Comparison of ENCODE assay signal across 15 cellular contexts in genomic region chr4:165481458-165481857, GRCh38.
DNase-seq lines count a peak whose midpoint lies in the region; ATAC-seq, FAIRE-seq and TF ChIP-seq lines count a peak whose summit lies in the region.
"Had no signal": no experiment of that assay in that cellular context is flagged by ENCODE, and none has a peak within 500 bp of the region (broad histone marks: within the 10 kb centered on the region; RNA-seq: fewer than 3 reads in every experiment).

No MANE protein-coding gene starts in this region.

- no peak for TF ChIP-seq EP300 in K562 (IDR thresholded peaks at IDR 0.05; ENCODE audit: low read length)
- TF ChIP-seq EP300 in gastroesophageal sphincter (IDR thresholded peaks at IDR 0.05) = no peak

- H3K4me3 ChIP-seq in adipocyte (ENCODE audit: low read length) = no peak overlapping the region
- H3K4me3 ChIP-seq in K562 = no peak overlapping the region
- H3K4me3 ChIP-seq in fibroblast of pulmonary artery (replicated peaks; ENCODE audit: low read depth, low read length) = no peak overlapping the region
- H3K4me3 ChIP-seq in gastroesophageal sphincter = no peak overlapping the region
- H3K4me3 ChIP-seq: BLaER1 treated with 17β-estradiol and CSF1 and Interleukin-3, amounts not matched to agents 10 nM and 100 nM; GM12878; GM23338 had no signal

- no peak for FAIRE-seq in K562 (lab: Jason Lieb, UNC)
- FAIRE-seq: GM12878, GM18507 had no signal

- in situ Hi-C loops in K562 (cut with MboI) = no loop called here

- TF ChIP-seq CTCF in K562 (IDR thresholded peaks at IDR 0.05 in 2 of 3, conservative IDR thresholded peaks at IDR 0.05 in 1 of 3; ENCODE audit: insufficient read depth in 2 of 3, low read depth in 1 of 3, low read length in 3 of 3) = no peak
- TF ChIP-seq CTCF in fibroblast of pulmonary artery (IDR thresholded peaks at IDR 0.05; ENCODE audit: low read length, missing control alignments) = no peak
- TF ChIP-seq CTCF in gastroesophageal sphincter (IDR thresholded peaks at IDR 0.05) = no peak

- H3K9me1 ChIP-seq in K562 (ENCODE audit: control insufficient read depth, insufficient read depth, low read length) = no peaks in the 10 kb centered on the region

- no peak for ATAC-seq in K562
- ATAC-seq in HG02623 (IDR thresholded peaks at IDR 0.05; ENCODE audit: unreplicated experiment) = no peak
- ATAC-seq in gastroesophageal sphincter = no peak
- ATAC-seq: GM12878, GM23338 had no signal

- H3K9ac ChIP-seq in adipocyte (ENCODE audit: low read length) (no peak overlapping the region), K562 (ENCODE audit: insufficient read depth in 1 of 2, low read depth in 2 of 2, low read length in 2 of 2) (no peak overlapping the region)
- H3K9ac ChIP-seq: BLaER1 treated with 17β-estradiol and CSF1 and Interleukin-3, amounts not matched to agents 10 nM and 100 nM had no signal

- peaks cover 4% of the 10 kb centered on the region for H3K4me1 ChIP-seq in adipocyte (ENCODE audit: control insufficient read depth, insufficient read depth, low read length)
- peaks cover 3 to 13% of the 10 kb centered on the region in 2 experiments; a peak in 3 of 5 replicates for H3K4me1 ChIP-seq in K562 (replicated peaks in 1 of 2; ENCODE audit: control insufficient read depth in 2 of 2, insufficient read depth in 2 of 2, low read length in 2 of 2)
- H3K4me1 ChIP-seq in gastroesophageal sphincter = peaks cover 0 to 18% (median 0%) of the 10 kb centered on the region in 3 donors
- H3K4me1 ChIP-seq: BLaER1 treated with 17β-estradiol and CSF1 and Interleukin-3, amounts not matched to agents 10 nM and 100 nM had no signal

- POLR2A ChIA-PET in K562 (lab: Yijun Ruan, JAX) = no interaction called here

- CTCF ChIA-PET in K562 (lab: Yijun Ruan, JAX; ENCODE audit: low intra/inter-chr PET ratio) = no interaction called here

- intact Hi-C loops in K562 (cut with micrococcal nuclease) = no loop called here

- no peaks in the 10 kb centered on the region for H4K20me1 ChIP-seq in K562 (replicated peaks; ENCODE audit: control insufficient read depth, insufficient read depth, low read length)
- H4K20me1 ChIP-seq: BLaER1 treated with 17β-estradiol and CSF1 and Interleukin-3, amounts not matched to agents 10 nM and 100 nM had no signal

- 0 out of 2 replicates have a peak overlapping the region, but pooled peaks have one; percentile 5 for H2AFZ ChIP-seq in K562 (ENCODE audit: low read depth, low read length)
- H2AFZ ChIP-seq: GM23338 had no signal

- H3K9me3 ChIP-seq in adipocyte (ENCODE audit: control insufficient read depth, low read length) (no peaks in the 10 kb centered on the region), K562 (replicated peaks; ENCODE audit: control insufficient read depth, insufficient read depth, low read depth, low read length) (no peaks in the 10 kb centered on the region), gastroesophageal sphincter (no peaks in the 10 kb centered on the region)

- BruUV-seq in K562 (replicated peaks; lab: Mats Ljungman, UMichigan) = no TSS peak

- H3K27me3 ChIP-seq in adipocyte (replicated peaks; ENCODE audit: control insufficient read depth, insufficient read depth, low read length) (no peaks in the 10 kb centered on the region), K562 (ENCODE audit: control insufficient read depth in 2 of 2, insufficient read depth in 2 of 2, low read length in 2 of 2) (no peaks in the 10 kb centered on the region), gastroesophageal sphincter (no peaks in the 10 kb centered on the region)
- H3K27me3 ChIP-seq: BLaER1 treated with 17β-estradiol and CSF1 and Interleukin-3, amounts not matched to agents 10 nM and 100 nM had no signal

- H3K4me2 ChIP-seq in K562 (ENCODE audit: insufficient read depth, low read length) = no peak overlapping the region
- H3K4me2 ChIP-seq: BLaER1 treated with 17β-estradiol and CSF1 and Interleukin-3, amounts not matched to agents 10 nM and 100 nM; GM23338 had no signal

- no peak overlapping the region for H3K27ac ChIP-seq in K562 (ENCODE audit: extremely low read depth, low read depth, low read length)
- H3K27ac ChIP-seq in gastroesophageal sphincter = no peak overlapping the region
- H3K27ac ChIP-seq: BLaER1 treated with 17β-estradiol and CSF1 and Interleukin-3, amounts not matched to agents 10 nM and 100 nM had no signal

- H3K36me3 ChIP-seq in adipocyte (ENCODE audit: control insufficient read depth, insufficient read depth, low read length, severe bottlenecking) (no peaks in the 10 kb centered on the region), K562 (ENCODE audit: control insufficient read depth, insufficient read depth, low read length) (no peaks in the 10 kb centered on the region), gastroesophageal sphincter (no peaks in the 10 kb centered on the region)
- H3K36me3 ChIP-seq: BLaER1 treated with 17β-estradiol and CSF1 and Interleukin-3, amounts not matched to agents 10 nM and 100 nM had no signal

- DNase-seq in adipocyte (ENCODE audit: low read depth) = peak; percentile 71
- no peak for DNase-seq in K562 (ENCODE audit: extremely low read depth in 1 of 4, low spot score in 3 of 4)
- DNase-seq in fibroblast of pulmonary artery (ENCODE audit: low read depth) = peak; percentile 17
- DNase-seq in stromal cell of bone marrow (ENCODE audit: low read depth) = peak; percentile 17
- DNase-seq in NCI-H226 = no peak
- DNase-seq: ACHN; CD4-positive, CD25-positive, alpha-beta regulatory T cell; DMS 273 treated with DMSO at 0.1 percent for 48 hours; H7 had no signal

- TF ChIP-seq POLR2A in K562 (conservative IDR thresholded peaks at IDR 0.05) (no peak), gastroesophageal sphincter (IDR thresholded peaks at IDR 0.05) (no peak)

- H3K79me2 ChIP-seq in K562 (ENCODE audit: control insufficient read depth, insufficient read depth, low read length) = no peaks in the 10 kb centered on the region

- no peak for TF ChIP-seq RAD21 in K562 (CRISPR knock-in tag; conservative IDR thresholded peaks at IDR 0.05 in 1 of 2, IDR thresholded peaks at IDR 0.05 in 1 of 2)

TF ChIP-seq in K562, 482 proteins besides CTCF, POLR2A, EP300 and RAD21:
- TF ChIP-seq TEAD4 (IDR thresholded peaks at IDR 0.05; ENCODE audit: low read length) (no peak), TEAD4 (CRISPR knock-in tag; IDR thresholded peaks at IDR 0.05; ENCODE audit: borderline replicate concordance) (no peak), NCOR1 (IDR thresholded peaks at IDR 0.05) (no peak), PBX2 (CRISPR knock-in tag; IDR thresholded peaks at IDR 0.05; ENCODE audit: low read depth) (no peak), PBX2 (tag; conservative IDR thresholded peaks at IDR 0.05; ENCODE audit: low read depth) (no peak), RBBP5 (IDR thresholded peaks at IDR 0.05; ENCODE audit: borderline replicate concordance, insufficient read depth, low read length, poor library complexity, severe bottlenecking) (no peak), SRSF7 (optimal IDR thresholded peaks at IDR 0.05; ENCODE audit: low read depth, low read length) (no peak)
TF ChIP-seq in K562: peak in this region for 0.

Comparison
In these comparisons a context has a peak if more than half of its experiments do, and no peak if none do; other contexts are left out.
1. DNase-seq: peak in adipocyte (single experiment), fibroblast of pulmonary artery (single experiment) and stromal cell of bone marrow (single experiment); none in K562 (0 of 4) and NCI-H226 (single experiment).